8 cellular contexts compared by ENCODE assay signal in genomic region chr12:92146497-92146828, GRCh38. TPM values are rescaled to one million over a fixed set of nuclear protein-coding genes. Genes with fewer than 3 reads are reported as not detected.
DNase-seq lines count a peak whose midpoint lies in the region; ATAC-seq and TF ChIP-seq lines count a peak whose summit lies in the region.

No MANE protein-coding gene starts in this region.

- peaks cover 45% of the 10 kb centered on the region for H3K4me1 Mint-ChIP-seq in chondrocyte (ENCODE audit: low read depth)
- peaks cover 20 to 41% (median 31%) of the 10 kb centered on the region in 4 donors for H3K4me1 Mint-ChIP-seq in naive thymus-derived CD8-positive, alpha-beta T cell

- no peaks in the 10 kb centered on the region for H3K9me3 Mint-ChIP-seq in chondrocyte (ENCODE audit: low read depth)
- H3K9me3 Mint-ChIP-seq in naive thymus-derived CD8-positive, alpha-beta T cell, result peaks cover 0 to 11% (median 0%) of the 10 kb centered on the region in 9 donors

- H3K36me3 ChIP-seq in BLaER1 (peaks cover 19% of the 10 kb centered on the region), Karpas-422 (ENCODE audit: insufficient read depth, low read length) (peaks cover 19% of the 10 kb centered on the region)

- H3K4me1 ChIP-seq in BLaER1 (peaks cover 48% of the 10 kb centered on the region), Karpas-422 (ENCODE audit: low read length) (peaks cover 43% of the 10 kb centered on the region)

- H3K4me2 ChIP-seq in BLaER1 (peak overlapping the region; percentile 80), Karpas-422 (ENCODE audit: low read depth, low read length, poor library complexity, severe bottlenecking) (peak overlapping the region; percentile 78)

- peak overlapping the region; percentile 86 for H3K27ac ChIP-seq in BLaER1
- no peak overlapping the region for H3K27ac ChIP-seq in Karpas-422 (ENCODE audit: low read length)

- no peaks in the 10 kb centered on the region for H3K9me2 ChIP-seq in Karpas-422 (replicated peaks; ENCODE audit: insufficient read depth, low read length)

- peaks cover 41% of the 10 kb centered on the region for H4K20me1 ChIP-seq in BLaER1
- H4K20me1 ChIP-seq in Karpas-422 (ENCODE audit: insufficient read depth, low read depth, low read length), result peaks cover 21% of the 10 kb centered on the region; the same call in 1 of the 2 replicates

- DNase-seq in Karpas-422, result no peak
- no peak for DNase-seq in chondrocyte (ENCODE audit: low spot score)
- no peak for DNase-seq in naive thymus-derived CD8-positive, alpha-beta T cell
- DNase-seq in GF-D8 (lab: John Stamatoyannopoulos, UW), result no peak
- DNase-seq in kidney glomerular epithelial cell (lab: John Stamatoyannopoulos, UW), result no peak
- no peak for DNase-seq in activated effector memory CD4-positive, alpha-beta T cell treated with anti-CD3 and anti-CD28 coated beads, Interleukin-2, amount 50 U/mL, for 16 hours
- DNase-seq in UCSD-AML1 (lab: John Stamatoyannopoulos, UW; ENCODE audit: unreplicated experiment), result no peak

- POLR2A ChIA-PET in naive thymus-derived CD8-positive, alpha-beta T cell (lab: Charles Lee), result interaction anchor here (0.6 to 7.8 kb wide), 69 partner anchors 11 to 780 kb away, joined by 3 to 283 read pairs (median 8); no protein-coding TSS in a partner anchor

- ATAC-seq in naive thymus-derived CD8-positive, alpha-beta T cell, result no peak

- H3K36me3 Mint-ChIP-seq in chondrocyte (ENCODE audit: low read depth), result peaks cover 12% of the 10 kb centered on the region
- H3K36me3 Mint-ChIP-seq in naive thymus-derived CD8-positive, alpha-beta T cell, result peaks cover 45 to 62% (median 57%) of the 10 kb centered on the region in 3 donors

- H3K9me3 ChIP-seq in BLaER1 (no peaks in the 10 kb centered on the region; the same call in 1 of the 2 replicates), Karpas-422 (ENCODE audit: low read length) (no peaks in the 10 kb centered on the region)

- peak overlapping the region; percentile 77 for H3K4me3 ChIP-seq in BLaER1
- peak overlapping the region; percentile 79 for H3K4me3 ChIP-seq in Karpas-422 (ENCODE audit: low read length)

- H3K27ac Mint-ChIP-seq in chondrocyte (ENCODE audit: unreplicated experiment), result peak overlapping the region; percentile 99
- peak overlapping the region; percentile 91 to 100 (median 99) for H3K27ac Mint-ChIP-seq in naive thymus-derived CD8-positive, alpha-beta T cell

- peak; percentile 35 for TF ChIP-seq CTCF in chondrocyte (IDR thresholded peaks at IDR 0.05)

- H2AFZ ChIP-seq in Karpas-422 (ENCODE audit: low read length), result peak overlapping the region; percentile 97

- peak overlapping the region; percentile 93 for H3K4me3 Mint-ChIP-seq in chondrocyte (ENCODE audit: unreplicated experiment)
- peak overlapping the region; percentile 89 to 100 (median 100) for H3K4me3 Mint-ChIP-seq in naive thymus-derived CD8-positive, alpha-beta T cell

- H3K9ac ChIP-seq in BLaER1, result peak overlapping the region; percentile 89
- H3K9ac ChIP-seq in Karpas-422 (ENCODE audit: low read length), result peak overlapping the region; percentile 71

- peaks cover 35% of the 10 kb centered on the region for H3K79me2 ChIP-seq in Karpas-422 (ENCODE audit: low read length)

- no peaks in the 10 kb centered on the region for H3K27me3 Mint-ChIP-seq in chondrocyte (ENCODE audit: low read depth)
- peaks cover 0 to 4% (median 0%) of the 10 kb centered on the region in 5 donors for H3K27me3 Mint-ChIP-seq in naive thymus-derived CD8-positive, alpha-beta T cell

- H3K27me3 ChIP-seq in BLaER1 (no peaks in the 10 kb centered on the region), Karpas-422 (ENCODE audit: low read length) (no peaks in the 10 kb centered on the region)

RNA-seq across cellular contexts. Expression of gene BTG1, which starts 0.8 kb away (rescaled TPM):
- total RNA-seq in Karpas-422 (2014; rRNA removed; shearing (Covaris generic); ENCODE audit: low replicate concordance), result 6.8 and 12.4 TPM in 2 replicates
- 28.3 to 56.8 TPM (median 53.6 TPM) in 3 replicates for total RNA-seq in chondrocyte
- 100 to 1,000 TPM; 537 to 544 TPM for total RNA-seq in naive thymus-derived CD8-positive, alpha-beta T cell
- polyA plus RNA-seq in naive thymus-derived CD8-positive, alpha-beta T cell, result 100 to 1,000 TPM; 705 to 889 (median 719) TPM
